ENCODE assay signal across 1 cellular context in the genomic region with DNA sequence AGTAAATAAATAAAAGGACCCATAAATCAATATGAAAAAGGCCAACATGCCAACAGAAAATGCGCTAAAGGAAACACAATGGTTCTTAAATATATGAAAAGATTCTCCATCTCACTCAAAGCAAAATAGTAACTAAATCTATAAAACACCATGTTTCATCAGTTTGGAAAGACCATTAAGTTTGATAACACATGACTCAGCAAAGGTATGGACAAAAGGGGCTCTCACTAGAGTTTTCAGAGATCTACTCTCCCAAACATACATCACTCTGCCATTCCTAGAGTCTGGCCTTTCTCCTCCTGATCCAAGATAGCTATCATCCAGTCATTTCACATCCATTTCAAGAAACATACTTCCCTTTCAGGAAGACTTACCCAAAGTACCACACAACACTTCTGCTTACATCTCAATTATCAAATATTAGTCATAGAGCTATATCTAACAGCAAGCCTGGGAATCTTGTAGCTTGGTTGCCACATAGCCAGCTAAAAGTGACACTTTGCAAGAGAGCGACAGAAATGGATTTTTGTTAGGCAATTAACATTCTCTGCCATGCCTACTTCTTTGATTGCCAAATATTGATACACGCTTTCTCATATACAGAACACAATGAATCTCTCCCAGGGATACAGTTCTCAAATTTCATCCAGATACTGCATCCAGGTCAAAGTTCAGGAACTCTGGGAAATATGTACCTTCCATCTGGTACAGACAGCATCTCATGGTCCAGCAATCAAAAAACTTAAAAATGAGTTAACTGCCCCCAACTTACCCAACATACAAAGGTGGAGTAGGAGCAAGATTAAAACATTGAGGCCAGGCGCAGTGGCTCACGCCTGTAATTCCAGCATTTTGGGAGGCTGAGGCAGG.
TF ChIP-seq lines count a peak whose summit lies in the region.

No MANE protein-coding gene starts in this region.

TF ChIP-seq in HepG2, 621 proteins besides CTCF, POLR2A, EP300 and RAD21:
- TF ChIP-seq MAFF (IDR thresholded peaks at IDR 0.05; ENCODE audit: low read depth, low read length) (peak; percentile 46; the same call in 1 of the 2 replicates), SIX1 (CRISPR knock-in tag; IDR thresholded peaks at IDR 0.05; ENCODE audit: borderline replicate concordance) (peak; percentile 27; the same call in 1 of the 2 replicates), HNF4A (CRISPR knock-in tag; IDR thresholded peaks at IDR 0.05) (0 out of 2 replicates have a peak, but pooled peaks have one; percentile 26), MAFK (conservative IDR thresholded peaks at IDR 0.05 in 1 of 2, IDR thresholded peaks at IDR 0.05 in 1 of 2; ENCODE audit: low read length in 2 of 2) (peak; percentile 44 to 69; a peak in 3 of 4 replicates), NR2C2 (CRISPR knock-in tag; IDR thresholded peaks at IDR 0.05; ENCODE audit: borderline replicate concordance) (peak; percentile 63), CEBPG (CRISPR knock-in tag; IDR thresholded peaks at IDR 0.05) (no peak), NFE2L2 (IDR thresholded peaks at IDR 0.05; ENCODE audit: low read length) (peak; percentile 49)
- TF ChIP-seq, protein P1, sequence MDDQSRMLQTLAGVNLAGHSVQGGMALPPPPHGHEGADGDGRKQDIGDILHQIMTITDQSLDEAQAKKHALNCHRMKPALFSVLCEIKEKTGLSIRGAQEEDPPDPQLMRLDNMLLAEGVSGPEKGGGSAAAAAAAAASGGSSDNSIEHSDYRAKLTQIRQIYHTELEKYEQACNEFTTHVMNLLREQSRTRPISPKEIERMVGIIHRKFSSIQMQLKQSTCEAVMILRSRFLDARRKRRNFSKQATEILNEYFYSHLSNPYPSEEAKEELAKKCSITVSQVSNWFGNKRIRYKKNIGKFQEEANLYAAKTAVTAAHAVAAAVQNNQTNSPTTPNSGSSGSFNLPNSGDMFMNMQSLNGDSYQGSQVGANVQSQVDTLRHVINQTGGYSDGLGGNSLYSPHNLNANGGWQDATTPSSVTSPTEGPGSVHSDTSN (CRISPR knock-in tag; IDR thresholded peaks at IDR 0.05; ENCODE audit: borderline replicate concordance), result no peak
TF ChIP-seq in HepG2: peak in this region for 6.
